ENCODE assay signal across 11 cellular contexts in genomic region chr17:49352587-49353154, GRCh38.
"Had no signal": no experiment of that assay in that cellular context is flagged by ENCODE, and none has a peak within 500 bp of the region (broad histone marks: within the 10 kb centered on the region; RNA-seq: fewer than 3 reads in every experiment).

No MANE protein-coding gene starts in this region.

- H3K27ac Mint-ChIP-seq: activated CD4-positive, alpha-beta memory T cell treated with anti-CD3 and anti-CD28 coated beads for 36 hours; memory B cell had no signal

- H3K27me3 Mint-ChIP-seq: activated CD4-positive, alpha-beta memory T cell treated with anti-CD3 and anti-CD28 coated beads for 36 hours; memory B cell had no signal

- DNase-seq: activated CD4-positive, alpha-beta memory T cell treated with anti-CD3 and anti-CD28 coated beads for 36 hours; colonic mucosa; effector CD4-positive, alpha-beta T cell; foreskin melanocyte; pancreas; stimulated activated CD4-positive, alpha-beta T cell treated with anti-CD3 and anti-CD28 coated beads, Interleukin-15, amount 100 ng/mL, for 24 hours; stimulated activated CD4-positive, alpha-beta T cell treated with anti-CD3 and anti-CD28 coated beads, Interleukin-4, amount 100 ng/mL, for 24 hours; T-helper 2 cell; thyroid gland had no signal

- H3K9me3 Mint-ChIP-seq: activated CD4-positive, alpha-beta memory T cell treated with anti-CD3 and anti-CD28 coated beads for 36 hours; memory B cell had no signal

- H3K4me3 Mint-ChIP-seq: activated CD4-positive, alpha-beta memory T cell treated with anti-CD3 and anti-CD28 coated beads for 36 hours; memory B cell; neural crest cell had no signal

- ATAC-seq: pancreas had no signal
